In the genomic region with DNA sequence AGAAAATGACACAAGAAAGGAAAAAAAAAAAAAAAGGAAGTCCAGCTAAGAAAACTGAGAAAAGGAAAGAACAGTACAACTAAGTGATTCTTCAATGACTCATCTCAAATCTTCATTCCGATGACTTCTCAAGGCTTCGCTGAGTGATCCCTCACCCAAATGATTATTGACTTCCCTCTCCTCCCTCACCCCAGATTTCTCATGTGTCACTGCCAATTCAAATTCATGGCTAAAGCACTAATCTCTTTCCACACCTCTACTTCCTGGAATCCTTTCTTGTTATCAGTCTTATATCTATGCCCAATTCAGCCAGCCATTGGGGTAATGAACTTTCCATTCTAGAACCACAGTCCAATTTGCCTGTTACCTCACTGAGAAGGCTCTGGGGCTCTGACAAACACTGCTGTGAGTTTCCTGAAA, we compare ENCODE assay signal across 1 cellular context.
A peak's percentile ranks its signal among the peaks of the same experiment; 100 is the strongest.
TF ChIP-seq lines count a peak whose summit lies in the region.

No MANE protein-coding gene starts in this region.

TF ChIP-seq in K562, 482 proteins besides CTCF, POLR2A, EP300 and RAD21 (continued from another document and continues in another):
- TF ChIP-seq ATF3 (IDR thresholded peaks at IDR 0.05) (peak; percentile 87), ATF3 (CRISPR knock-in tag; conservative IDR thresholded peaks at IDR 0.05) (no peak), NCOA1 (IDR thresholded peaks at IDR 0.05; ENCODE audit: low read depth) (no peak), FOXP4 (CRISPR knock-in tag; IDR thresholded peaks at IDR 0.05; ENCODE audit: borderline replicate concordance) (no peak), GATA2 (CRISPR knock-in tag; IDR thresholded peaks at IDR 0.05) (no peak), ZNF785 (CRISPR knock-in tag; IDR thresholded peaks at IDR 0.05) (no peak), KDM1A (IDR thresholded peaks at IDR 0.05) (peak; percentile 88 to 89), MTA1 (IDR thresholded peaks at IDR 0.05; ENCODE audit: borderline replicate concordance) (peak; percentile 55; the same call in 1 of the 2 replicates), C11orf30 (IDR thresholded peaks at IDR 0.05; ENCODE audit: low read depth) (peak; percentile 51), ZNF780A (CRISPR knock-in tag; IDR thresholded peaks at IDR 0.05) (no peak), FOS (IDR thresholded peaks at IDR 0.05; ENCODE audit: extremely low read depth, insufficient read length) (peak; percentile 7), HDAC1 (IDR thresholded peaks at IDR 0.05) (peak in 1 of 2 experiments; percentile 82; a peak in 2 of 4 replicates), ARID1B (IDR thresholded peaks at IDR 0.05) (peak; percentile 77), CBFA2T2 (conservative IDR thresholded peaks at IDR 0.05) (0 out of 2 replicates have a peak, but pooled peaks have one; percentile 16), SMC3 (conservative IDR thresholded peaks at IDR 0.05; ENCODE audit: insufficient read depth, low read depth, low read length) (no peak), FOXO4 (CRISPR knock-in tag; IDR thresholded peaks at IDR 0.05) (no peak)
- TF ChIP-seq, protein P1, sequence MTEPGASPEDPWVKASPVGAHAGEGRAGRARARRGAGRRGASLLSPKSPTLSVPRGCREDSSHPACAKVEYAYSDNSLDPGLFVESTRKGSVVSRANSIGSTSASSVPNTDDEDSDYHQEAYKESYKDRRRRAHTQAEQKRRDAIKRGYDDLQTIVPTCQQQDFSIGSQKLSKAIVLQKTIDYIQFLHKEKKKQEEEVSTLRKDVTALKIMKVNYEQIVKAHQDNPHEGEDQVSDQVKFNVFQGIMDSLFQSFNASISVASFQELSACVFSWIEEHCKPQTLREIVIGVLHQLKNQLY (CRISPR knock-in tag; conservative IDR thresholded peaks at IDR 0.05) = no peak
- TF ChIP-seq, protein P2, sequence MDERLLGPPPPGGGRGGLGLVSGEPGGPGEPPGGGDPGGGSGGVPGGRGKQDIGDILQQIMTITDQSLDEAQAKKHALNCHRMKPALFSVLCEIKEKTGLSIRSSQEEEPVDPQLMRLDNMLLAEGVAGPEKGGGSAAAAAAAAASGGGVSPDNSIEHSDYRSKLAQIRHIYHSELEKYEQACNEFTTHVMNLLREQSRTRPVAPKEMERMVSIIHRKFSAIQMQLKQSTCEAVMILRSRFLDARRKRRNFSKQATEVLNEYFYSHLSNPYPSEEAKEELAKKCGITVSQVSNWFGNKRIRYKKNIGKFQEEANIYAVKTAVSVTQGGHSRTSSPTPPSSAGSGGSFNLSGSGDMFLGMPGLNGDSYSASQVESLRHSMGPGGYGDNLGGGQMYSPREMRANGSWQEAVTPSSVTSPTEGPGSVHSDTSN (CRISPR knock-in tag; IDR thresholded peaks at IDR 0.05; ENCODE audit: low read depth) = no peak
- TF ChIP-seq, protein P2 (tag; conservative IDR thresholded peaks at IDR 0.05; ENCODE audit: low read depth) = peak; percentile 78
- TF ChIP-seq, protein P3, sequence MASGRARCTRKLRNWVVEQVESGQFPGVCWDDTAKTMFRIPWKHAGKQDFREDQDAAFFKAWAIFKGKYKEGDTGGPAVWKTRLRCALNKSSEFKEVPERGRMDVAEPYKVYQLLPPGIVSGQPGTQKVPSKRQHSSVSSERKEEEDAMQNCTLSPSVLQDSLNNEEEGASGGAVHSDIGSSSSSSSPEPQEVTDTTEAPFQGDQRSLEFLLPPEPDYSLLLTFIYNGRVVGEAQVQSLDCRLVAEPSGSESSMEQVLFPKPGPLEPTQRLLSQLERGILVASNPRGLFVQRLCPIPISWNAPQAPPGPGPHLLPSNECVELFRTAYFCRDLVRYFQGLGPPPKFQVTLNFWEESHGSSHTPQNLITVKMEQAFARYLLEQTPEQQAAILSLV (tag; IDR thresholded peaks at IDR 0.05) = no peak
- TF ChIP-seq, protein P4, sequence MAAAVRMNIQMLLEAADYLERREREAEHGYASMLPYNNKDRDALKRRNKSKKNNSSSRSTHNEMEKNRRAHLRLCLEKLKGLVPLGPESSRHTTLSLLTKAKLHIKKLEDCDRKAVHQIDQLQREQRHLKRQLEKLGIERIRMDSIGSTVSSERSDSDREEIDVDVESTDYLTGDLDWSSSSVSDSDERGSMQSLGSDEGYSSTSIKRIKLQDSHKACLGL (CRISPR knock-in tag; IDR thresholded peaks at IDR 0.05; ENCODE audit: borderline replicate concordance, poor library complexity, severe bottlenecking) = no peak
- TF ChIP-seq, protein P5, sequence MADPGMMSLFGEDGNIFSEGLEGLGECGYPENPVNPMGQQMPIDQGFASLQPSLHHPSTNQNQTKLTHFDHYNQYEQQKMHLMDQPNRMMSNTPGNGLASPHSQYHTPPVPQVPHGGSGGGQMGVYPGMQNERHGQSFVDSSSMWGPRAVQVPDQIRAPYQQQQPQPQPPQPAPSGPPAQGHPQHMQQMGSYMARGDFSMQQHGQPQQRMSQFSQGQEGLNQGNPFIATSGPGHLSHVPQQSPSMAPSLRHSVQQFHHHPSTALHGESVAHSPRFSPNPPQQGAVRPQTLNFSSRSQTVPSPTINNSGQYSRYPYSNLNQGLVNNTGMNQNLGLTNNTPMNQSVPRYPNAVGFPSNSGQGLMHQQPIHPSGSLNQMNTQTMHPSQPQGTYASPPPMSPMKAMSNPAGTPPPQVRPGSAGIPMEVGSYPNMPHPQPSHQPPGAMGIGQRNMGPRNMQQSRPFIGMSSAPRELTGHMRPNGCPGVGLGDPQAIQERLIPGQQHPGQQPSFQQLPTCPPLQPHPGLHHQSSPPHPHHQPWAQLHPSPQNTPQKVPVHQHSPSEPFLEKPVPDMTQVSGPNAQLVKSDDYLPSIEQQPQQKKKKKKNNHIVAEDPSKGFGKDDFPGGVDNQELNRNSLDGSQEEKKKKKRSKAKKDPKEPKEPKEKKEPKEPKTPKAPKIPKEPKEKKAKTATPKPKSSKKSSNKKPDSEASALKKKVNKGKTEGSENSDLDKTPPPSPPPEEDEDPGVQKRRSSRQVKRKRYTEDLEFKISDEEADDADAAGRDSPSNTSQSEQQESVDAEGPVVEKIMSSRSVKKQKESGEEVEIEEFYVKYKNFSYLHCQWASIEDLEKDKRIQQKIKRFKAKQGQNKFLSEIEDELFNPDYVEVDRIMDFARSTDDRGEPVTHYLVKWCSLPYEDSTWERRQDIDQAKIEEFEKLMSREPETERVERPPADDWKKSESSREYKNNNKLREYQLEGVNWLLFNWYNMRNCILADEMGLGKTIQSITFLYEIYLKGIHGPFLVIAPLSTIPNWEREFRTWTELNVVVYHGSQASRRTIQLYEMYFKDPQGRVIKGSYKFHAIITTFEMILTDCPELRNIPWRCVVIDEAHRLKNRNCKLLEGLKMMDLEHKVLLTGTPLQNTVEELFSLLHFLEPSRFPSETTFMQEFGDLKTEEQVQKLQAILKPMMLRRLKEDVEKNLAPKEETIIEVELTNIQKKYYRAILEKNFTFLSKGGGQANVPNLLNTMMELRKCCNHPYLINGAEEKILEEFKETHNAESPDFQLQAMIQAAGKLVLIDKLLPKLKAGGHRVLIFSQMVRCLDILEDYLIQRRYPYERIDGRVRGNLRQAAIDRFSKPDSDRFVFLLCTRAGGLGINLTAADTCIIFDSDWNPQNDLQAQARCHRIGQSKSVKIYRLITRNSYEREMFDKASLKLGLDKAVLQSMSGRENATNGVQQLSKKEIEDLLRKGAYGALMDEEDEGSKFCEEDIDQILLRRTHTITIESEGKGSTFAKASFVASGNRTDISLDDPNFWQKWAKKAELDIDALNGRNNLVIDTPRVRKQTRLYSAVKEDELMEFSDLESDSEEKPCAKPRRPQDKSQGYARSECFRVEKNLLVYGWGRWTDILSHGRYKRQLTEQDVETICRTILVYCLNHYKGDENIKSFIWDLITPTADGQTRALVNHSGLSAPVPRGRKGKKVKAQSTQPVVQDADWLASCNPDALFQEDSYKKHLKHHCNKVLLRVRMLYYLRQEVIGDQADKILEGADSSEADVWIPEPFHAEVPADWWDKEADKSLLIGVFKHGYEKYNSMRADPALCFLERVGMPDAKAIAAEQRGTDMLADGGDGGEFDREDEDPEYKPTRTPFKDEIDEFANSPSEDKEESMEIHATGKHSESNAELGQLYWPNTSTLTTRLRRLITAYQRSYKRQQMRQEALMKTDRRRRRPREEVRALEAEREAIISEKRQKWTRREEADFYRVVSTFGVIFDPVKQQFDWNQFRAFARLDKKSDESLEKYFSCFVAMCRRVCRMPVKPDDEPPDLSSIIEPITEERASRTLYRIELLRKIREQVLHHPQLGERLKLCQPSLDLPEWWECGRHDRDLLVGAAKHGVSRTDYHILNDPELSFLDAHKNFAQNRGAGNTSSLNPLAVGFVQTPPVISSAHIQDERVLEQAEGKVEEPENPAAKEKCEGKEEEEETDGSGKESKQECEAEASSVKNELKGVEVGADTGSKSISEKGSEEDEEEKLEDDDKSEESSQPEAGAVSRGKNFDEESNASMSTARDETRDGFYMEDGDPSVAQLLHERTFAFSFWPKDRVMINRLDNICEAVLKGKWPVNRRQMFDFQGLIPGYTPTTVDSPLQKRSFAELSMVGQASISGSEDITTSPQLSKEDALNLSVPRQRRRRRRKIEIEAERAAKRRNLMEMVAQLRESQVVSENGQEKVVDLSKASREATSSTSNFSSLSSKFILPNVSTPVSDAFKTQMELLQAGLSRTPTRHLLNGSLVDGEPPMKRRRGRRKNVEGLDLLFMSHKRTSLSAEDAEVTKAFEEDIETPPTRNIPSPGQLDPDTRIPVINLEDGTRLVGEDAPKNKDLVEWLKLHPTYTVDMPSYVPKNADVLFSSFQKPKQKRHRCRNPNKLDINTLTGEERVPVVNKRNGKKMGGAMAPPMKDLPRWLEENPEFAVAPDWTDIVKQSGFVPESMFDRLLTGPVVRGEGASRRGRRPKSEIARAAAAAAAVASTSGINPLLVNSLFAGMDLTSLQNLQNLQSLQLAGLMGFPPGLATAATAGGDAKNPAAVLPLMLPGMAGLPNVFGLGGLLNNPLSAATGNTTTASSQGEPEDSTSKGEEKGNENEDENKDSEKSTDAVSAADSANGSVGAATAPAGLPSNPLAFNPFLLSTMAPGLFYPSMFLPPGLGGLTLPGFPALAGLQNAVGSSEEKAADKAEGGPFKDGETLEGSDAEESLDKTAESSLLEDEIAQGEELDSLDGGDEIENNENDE (IDR thresholded peaks at IDR 0.05; ENCODE audit: low read depth, low read length) = no peak
- TF ChIP-seq, protein P6, sequence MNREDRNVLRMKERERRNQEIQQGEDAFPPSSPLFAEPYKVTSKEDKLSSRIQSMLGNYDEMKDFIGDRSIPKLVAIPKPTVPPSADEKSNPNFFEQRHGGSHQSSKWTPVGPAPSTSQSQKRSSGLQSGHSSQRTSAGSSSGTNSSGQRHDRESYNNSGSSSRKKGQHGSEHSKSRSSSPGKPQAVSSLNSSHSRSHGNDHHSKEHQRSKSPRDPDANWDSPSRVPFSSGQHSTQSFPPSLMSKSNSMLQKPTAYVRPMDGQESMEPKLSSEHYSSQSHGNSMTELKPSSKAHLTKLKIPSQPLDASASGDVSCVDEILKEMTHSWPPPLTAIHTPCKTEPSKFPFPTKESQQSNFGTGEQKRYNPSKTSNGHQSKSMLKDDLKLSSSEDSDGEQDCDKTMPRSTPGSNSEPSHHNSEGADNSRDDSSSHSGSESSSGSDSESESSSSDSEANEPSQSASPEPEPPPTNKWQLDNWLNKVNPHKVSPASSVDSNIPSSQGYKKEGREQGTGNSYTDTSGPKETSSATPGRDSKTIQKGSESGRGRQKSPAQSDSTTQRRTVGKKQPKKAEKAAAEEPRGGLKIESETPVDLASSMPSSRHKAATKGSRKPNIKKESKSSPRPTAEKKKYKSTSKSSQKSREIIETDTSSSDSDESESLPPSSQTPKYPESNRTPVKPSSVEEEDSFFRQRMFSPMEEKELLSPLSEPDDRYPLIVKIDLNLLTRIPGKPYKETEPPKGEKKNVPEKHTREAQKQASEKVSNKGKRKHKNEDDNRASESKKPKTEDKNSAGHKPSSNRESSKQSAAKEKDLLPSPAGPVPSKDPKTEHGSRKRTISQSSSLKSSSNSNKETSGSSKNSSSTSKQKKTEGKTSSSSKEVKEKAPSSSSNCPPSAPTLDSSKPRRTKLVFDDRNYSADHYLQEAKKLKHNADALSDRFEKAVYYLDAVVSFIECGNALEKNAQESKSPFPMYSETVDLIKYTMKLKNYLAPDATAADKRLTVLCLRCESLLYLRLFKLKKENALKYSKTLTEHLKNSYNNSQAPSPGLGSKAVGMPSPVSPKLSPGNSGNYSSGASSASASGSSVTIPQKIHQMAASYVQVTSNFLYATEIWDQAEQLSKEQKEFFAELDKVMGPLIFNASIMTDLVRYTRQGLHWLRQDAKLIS (CRISPR knock-in tag; IDR thresholded peaks at IDR 0.05) = no peak
